ENCODE assay signal across 8 cellular contexts in genomic region chr21:21666689-21667088, GRCh38.
"Had no signal": no experiment of that assay in that cellular context is flagged by ENCODE, and none has a peak within 500 bp of the region (broad histone marks: within the 10 kb centered on the region; RNA-seq: fewer than 3 reads in every experiment).

No MANE protein-coding gene starts in this region.

- H3K4me3 ChIP-seq: GM12878 had no signal

- DNase-seq: GDM1, GF-D8 had no signal

- FAIRE-seq: G401.6, GM12878, GM12891, GM12892, GM18507, GM19239 had no signal

- ATAC-seq: GM12878 had no signal
